In genomic region chr9:130990362-130991226, GRCh38 we compare ENCODE assay signal across 18 cellular contexts. TPM values are rescaled to one million over a fixed set of nuclear protein-coding genes. Genes with fewer than 3 reads are reported as not detected.
"Had no signal": no experiment of that assay in that cellular context is flagged by ENCODE, and none has a peak within 500 bp of the region (broad histone marks: within the 10 kb centered on the region; RNA-seq: fewer than 3 reads in every experiment).

No MANE protein-coding gene starts in this region.

- H3K9me3 ChIP-seq: colonic mucosa, tibial nerve had no signal

- H3K4me1 ChIP-seq: colonic mucosa, foreskin keratinocyte had no signal

- H3K9me3 Mint-ChIP-seq: activated CD4-positive, alpha-beta T cell treated with anti-CD3 and anti-CD28 coated beads, Interleukin-2, amount 10 ng/mL, durations not matched to agents 7 days and 5 days; activated naive CD4-positive, alpha-beta T cell treated with anti-CD3 and anti-CD28 coated beads, Interleukin-2, amount 50 U/mL, for 72 hours had no signal

- ATAC-seq: activated naive CD4-positive, alpha-beta T cell treated with anti-CD3 and anti-CD28 coated beads, Interleukin-2, amount 50 U/mL, for 72 hours; activated T-cell treated with anti-CD3 and anti-CD28 coated beads, Interleukin-2, amount 50 U/mL, for 72 hours; foreskin keratinocyte; T-helper 17 cell had no signal

- DNase-seq: activated CD4-positive, alpha-beta T cell treated with anti-CD3 and anti-CD28 coated beads, Interleukin-2, amount 10 ng/mL, durations not matched to agents 7 days and 5 days; activated CD4-positive, CD25-positive, alpha-beta regulatory T cell; activated CD8-positive, alpha-beta memory T cell treated with anti-CD3 and anti-CD28 coated beads, Interleukin-2, amount 50 U/mL, for 48 hours; activated gamma-delta T cell; activated T-cell treated with anti-CD3 and anti-CD28 coated beads, Interleukin-2, amount 50 U/mL, for 72 hours; colonic mucosa; effector CD4-positive, alpha-beta T cell; foreskin keratinocyte; kidney glomerular epithelial cell; stimulated activated CD4-positive, alpha-beta T cell treated with anti-CD3 and anti-CD28 coated beads, Interleukin-15, amount 100 ng/mL, for 24 hours; stimulated activated CD4-positive, alpha-beta T cell treated with anti-CD3 and anti-CD28 coated beads, Interleukin-4, amount 100 ng/mL, for 4 hours; stimulated activated CD8-positive, alpha-beta memory T cell treated with anti-CD3 and anti-CD28 coated beads, Interleukin-4, amount 100 ng/mL, for 48 hours; stimulated activated naive CD4-positive, alpha-beta T cell treated with Interleukin-2 at 50 U/mL for 16 hours; substantia nigra; T-helper 17 cell had no signal

- H3K27me3 Mint-ChIP-seq: activated CD4-positive, alpha-beta T cell treated with anti-CD3 and anti-CD28 coated beads, Interleukin-2, amount 10 ng/mL, durations not matched to agents 7 days and 5 days had no signal

- H3K36me3 Mint-ChIP-seq: activated naive CD4-positive, alpha-beta T cell treated with anti-CD3 and anti-CD28 coated beads, Interleukin-2, amount 50 U/mL, for 72 hours had no signal

- H3K27ac Mint-ChIP-seq: activated CD4-positive, alpha-beta T cell treated with anti-CD3 and anti-CD28 coated beads, Interleukin-2, amount 10 ng/mL, durations not matched to agents 7 days and 5 days; activated naive CD4-positive, alpha-beta T cell treated with anti-CD3 and anti-CD28 coated beads, Interleukin-2, amount 50 U/mL, for 72 hours; activated T-cell treated with anti-CD3 and anti-CD28 coated beads, Interleukin-2, amount 50 U/mL, for 72 hours; T-helper 17 cell had no signal

- H3K36me3 ChIP-seq: colonic mucosa, tibial nerve had no signal

- H3K27ac ChIP-seq: colonic mucosa, foreskin keratinocyte, tibial nerve had no signal

- H3K4me3 Mint-ChIP-seq: activated CD4-positive, alpha-beta T cell treated with anti-CD3 and anti-CD28 coated beads, Interleukin-2, amount 10 ng/mL, durations not matched to agents 7 days and 5 days; activated T-cell treated with anti-CD3 and anti-CD28 coated beads, Interleukin-2, amount 50 U/mL, for 72 hours; T-helper 17 cell had no signal

- H3K4me3 ChIP-seq: colonic mucosa, tibial nerve had no signal

- H3K4me1 Mint-ChIP-seq: activated CD4-positive, alpha-beta T cell treated with anti-CD3 and anti-CD28 coated beads, Interleukin-2, amount 10 ng/mL, durations not matched to agents 7 days and 5 days had no signal

RNA-seq across cellular contexts. Expression of gene LAMC3, which starts 18.4 kb away (rescaled TPM):
- total RNA-seq: foreskin keratinocyte had no signal

RNA-seq across cellular contexts. Expression of gene FIBCD1, which starts 51.5 kb away (rescaled TPM):
- total RNA-seq: activated CD4-positive, alpha-beta T cell treated with anti-CD3 and anti-CD28 coated beads, Interleukin-2, amount 10 ng/mL, durations not matched to agents 7 days and 5 days; activated naive CD4-positive, alpha-beta T cell treated with anti-CD3 and anti-CD28 coated beads, Interleukin-2, amount 50 U/mL, for 72 hours; activated T-cell treated with anti-CD3 and anti-CD28 coated beads, Interleukin-2, amount 50 U/mL, for 72 hours; skeletal muscle tissue; T-helper 17 cell; tibial nerve had no signal
